1 cellular context compared by ENCODE assay signal in the genomic region with DNA sequence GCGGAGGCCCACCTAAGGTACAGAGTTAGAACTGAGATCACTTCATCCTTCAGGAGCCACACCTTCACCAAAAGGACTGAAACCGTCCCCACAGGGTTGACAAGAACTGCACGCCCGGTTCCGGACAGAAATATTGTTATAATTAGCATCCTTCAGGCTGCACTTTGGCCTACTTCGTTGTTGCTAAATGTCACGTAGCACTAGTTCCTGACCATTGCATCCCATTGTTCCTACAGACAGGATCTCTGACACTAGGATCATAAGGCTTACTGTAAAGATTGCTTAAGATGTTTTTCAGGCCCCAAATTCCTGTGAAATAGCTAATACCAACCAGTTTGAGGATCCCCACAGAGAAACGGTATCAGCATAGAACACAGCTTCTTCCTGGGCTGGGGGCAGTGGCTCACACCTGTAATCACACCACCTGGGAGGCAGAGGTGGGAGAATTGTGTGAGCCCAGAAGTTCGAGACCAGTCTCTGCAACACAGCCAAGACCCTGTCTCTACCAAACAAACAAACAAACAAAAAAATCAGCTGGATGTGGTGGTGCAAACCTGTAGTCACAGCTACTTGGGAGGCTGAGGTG.
TF ChIP-seq lines count a peak whose summit lies in the region.

No MANE protein-coding gene starts in this region.

TF ChIP-seq in HepG2, 621 proteins besides CTCF, POLR2A, EP300 and RAD21 (continued from another document):
- TF ChIP-seq, protein P1, sequence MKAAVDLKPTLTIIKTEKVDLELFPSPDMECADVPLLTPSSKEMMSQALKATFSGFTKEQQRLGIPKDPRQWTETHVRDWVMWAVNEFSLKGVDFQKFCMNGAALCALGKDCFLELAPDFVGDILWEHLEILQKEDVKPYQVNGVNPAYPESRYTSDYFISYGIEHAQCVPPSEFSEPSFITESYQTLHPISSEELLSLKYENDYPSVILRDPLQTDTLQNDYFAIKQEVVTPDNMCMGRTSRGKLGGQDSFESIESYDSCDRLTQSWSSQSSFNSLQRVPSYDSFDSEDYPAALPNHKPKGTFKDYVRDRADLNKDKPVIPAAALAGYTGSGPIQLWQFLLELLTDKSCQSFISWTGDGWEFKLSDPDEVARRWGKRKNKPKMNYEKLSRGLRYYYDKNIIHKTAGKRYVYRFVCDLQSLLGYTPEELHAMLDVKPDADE (CRISPR knock-in tag; IDR thresholded peaks at IDR 0.05) = no peak
- TF ChIP-seq, protein P2, sequence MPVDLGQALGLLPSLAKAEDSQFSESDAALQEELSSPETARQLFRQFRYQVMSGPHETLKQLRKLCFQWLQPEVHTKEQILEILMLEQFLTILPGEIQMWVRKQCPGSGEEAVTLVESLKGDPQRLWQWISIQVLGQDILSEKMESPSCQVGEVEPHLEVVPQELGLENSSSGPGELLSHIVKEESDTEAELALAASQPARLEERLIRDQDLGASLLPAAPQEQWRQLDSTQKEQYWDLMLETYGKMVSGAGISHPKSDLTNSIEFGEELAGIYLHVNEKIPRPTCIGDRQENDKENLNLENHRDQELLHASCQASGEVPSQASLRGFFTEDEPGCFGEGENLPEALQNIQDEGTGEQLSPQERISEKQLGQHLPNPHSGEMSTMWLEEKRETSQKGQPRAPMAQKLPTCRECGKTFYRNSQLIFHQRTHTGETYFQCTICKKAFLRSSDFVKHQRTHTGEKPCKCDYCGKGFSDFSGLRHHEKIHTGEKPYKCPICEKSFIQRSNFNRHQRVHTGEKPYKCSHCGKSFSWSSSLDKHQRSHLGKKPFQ (CRISPR knock-in tag; IDR thresholded peaks at IDR 0.05; ENCODE audit: insufficient replicate concordance) = peak; percentile 96
- 0 out of 2 replicates have a peak, but pooled peaks have one; percentile 14 for TF ChIP-seq CEBPB (IDR thresholded peaks at IDR 0.05; ENCODE audit: borderline replicate concordance, low read depth, low read length)
- peak; percentile 88 for TF ChIP-seq PPARG (CRISPR knock-in tag; conservative IDR thresholded peaks at IDR 0.05)
- no peak for TF ChIP-seq DNMT1 (CRISPR knock-in tag; IDR thresholded peaks at IDR 0.05)
